35 cellular contexts compared by ENCODE assay signal in genomic region chr3:193992638-193993037, GRCh38.
"Had no signal": no experiment of that assay in that cellular context is flagged by ENCODE, and none has a peak within 500 bp of the region (broad histone marks: within the 10 kb centered on the region; RNA-seq: fewer than 3 reads in every experiment).

No MANE protein-coding gene starts in this region.

- H3K9me3 Mint-ChIP-seq: activated CD8-positive, alpha-beta T cell treated with anti-CD3 and anti-CD28 coated beads for 36 hours; activated naive CD4-positive, alpha-beta T cell treated with anti-CD3 and anti-CD28 coated beads, Interleukin-2, amount 50 U/mL, for 72 hours; activated naive CD8-positive, alpha-beta T cell treated with anti-CD3 and anti-CD28 coated beads for 36 hours; activated T-cell treated with anti-CD3 and anti-CD28 coated beads, Interleukin-2, amount 50 U/mL, for 4 hours; activated T-cell treated with anti-CD3 and anti-CD28 coated beads, Interleukin-2, amount 50 U/mL, for 72 hours; activated T-helper 1 cell treated with anti-CD3 and anti-CD28 coated beads, Interleukin-12 subunit alpha, Interleukin-12 subunit beta, Interleukin-2, Interleukin-4 antibody, amounts not matched to agents 30 ng/mL and 10 ng/mL and 1 ng/mL, durations not matched to agents 14 hours and 24 hours and 36 hours; activated T-helper 17 cell treated with anti-CD3 and anti-CD28 coated beads, Interleukin-2, amount 50 U/mL, for 72 hours; T-helper 1 cell treated with Interleukin-12 subunit alpha and Interleukin-12 subunit beta and Interleukin-4 antibody, amounts not matched to agents 30 μg/mL and 1 μg/mL, for 36 hours; T-helper 2 cell treated with Interferon-gamma antibody and Interleukin-4, amounts not matched to agents 5 μg/mL and 100 μg/mL, for 36 hours had no signal

- H3K36me3 ChIP-seq: adrenal gland, brain microvascular endothelial cell, breast epithelium had no signal

- H3K36me3 Mint-ChIP-seq: activated CD4-positive, alpha-beta memory T cell treated with anti-CD3 and anti-CD28 coated beads for 36 hours; activated naive CD8-positive, alpha-beta T cell treated with anti-CD3 and anti-CD28 coated beads for 36 hours had no signal

- ATAC-seq: activated CD8-positive, alpha-beta T cell treated with anti-CD3 and anti-CD28 coated beads for 36 hours; activated naive CD4-positive, alpha-beta T cell treated with anti-CD3 and anti-CD28 coated beads, Interleukin-2, amount 50 U/mL, for 72 hours; activated T-cell treated with anti-CD3 and anti-CD28 coated beads, Interleukin-2, amount 50 U/mL, for 4 hours; body of pancreas had no signal

- DNase-seq: activated B cell treated with CpG ODN at 0.5 μM for 24 hours; activated CD4-positive, alpha-beta memory T cell treated with anti-CD3 and anti-CD28 coated beads for 36 hours; activated CD4-positive, alpha-beta T cell treated with anti-CD3 and anti-CD28 coated beads for 4 hours; activated CD4-positive, alpha-beta T cell treated with anti-CD3 and anti-CD28 coated beads, Interleukin-2, amount 10 ng/mL, durations not matched to agents 24 days and 14 days; activated CD4-positive, alpha-beta T cell treated with anti-CD3 and anti-CD28 coated beads, Interleukin-2, amount 50 U/mL, for 1 hour; activated CD4-positive, alpha-beta T cell treated with anti-CD3 and anti-CD28 coated beads, Interleukin-2, amount 50 U/mL, for 4 hours; activated CD4-positive, CD25-positive, alpha-beta regulatory T cell treated with anti-CD3 and anti-CD28 coated beads, Interleukin-2, amount 50 U/mL, for 72 hours; activated CD8-positive, alpha-beta memory T cell treated with anti-CD3 and anti-CD28 coated beads, Interleukin-2, amount 50 U/mL, for 4 hours; activated CD8-positive, alpha-beta T cell treated with anti-CD3 and anti-CD28 coated beads for 36 hours; activated effector memory CD4-positive, alpha-beta T cell treated with anti-CD3 and anti-CD28 coated beads, Interleukin-2, amount 50 U/mL, for 16 hours; activated gamma-delta T cell treated with Interleukin-2 at 50 U/mL for 16 hours; activated naive CD4-positive, alpha-beta T cell; activated naive CD4-positive, alpha-beta T cell treated with anti-CD3 and anti-CD28 coated beads for 36 hours; activated naive CD4-positive, alpha-beta T cell treated with anti-CD3 and anti-CD28 coated beads, Interleukin-2, amount 50 U/mL, for 16 hours; activated naive CD8-positive, alpha-beta T cell treated with anti-CD3 and anti-CD28 coated beads for 36 hours; activated T-cell treated with anti-CD3 and anti-CD28 coated beads for 4 hours; activated T-cell treated with anti-CD3 and anti-CD28 coated beads, Interleukin-2, amount 50 U/mL, for 1 hour; activated T-cell treated with anti-CD3 and anti-CD28 coated beads, Interleukin-2, amount 50 U/mL, for 4 hours; activated T-cell treated with anti-CD3 and anti-CD28 coated beads, Interleukin-2, amount 50 U/mL, for 72 hours; adrenal gland; amniotic stem cell; aorta; body of pancreas; brain microvascular endothelial cell; central memory CD4-positive, alpha-beta T cell; T-helper 1 cell; T-helper 2 cell; T-helper 9 cell had no signal

- H3K27me3 ChIP-seq: adrenal gland, body of pancreas, breast epithelium had no signal

- H3K4me1 ChIP-seq: adrenal gland, breast epithelium had no signal

- H3K4me3 Mint-ChIP-seq: activated B cell treated with CpG ODN at 0.5 μM for 24 hours; activated CD4-positive, alpha-beta memory T cell treated with anti-CD3 and anti-CD28 coated beads for 36 hours; activated CD4-positive, alpha-beta T cell treated with anti-CD3 and anti-CD28 coated beads, Interleukin-2, amount 10 ng/mL, durations not matched to agents 24 days and 14 days; activated CD8-positive, alpha-beta T cell treated with anti-CD3 and anti-CD28 coated beads for 36 hours; activated naive CD4-positive, alpha-beta T cell treated with anti-CD3 and anti-CD28 coated beads for 36 hours; activated naive CD8-positive, alpha-beta T cell treated with anti-CD3 and anti-CD28 coated beads for 36 hours; activated T-cell treated with anti-CD3 and anti-CD28 coated beads, Interleukin-2, amount 50 U/mL, for 4 hours; activated T-cell treated with anti-CD3 and anti-CD28 coated beads, Interleukin-2, amount 50 U/mL, for 72 hours; activated T-helper 1 cell treated with anti-CD3 and anti-CD28 coated beads, Interleukin-12 subunit alpha, Interleukin-12 subunit beta, Interleukin-2, Interleukin-4 antibody, amounts not matched to agents 30 ng/mL and 10 ng/mL and 1 ng/mL, durations not matched to agents 14 hours and 24 hours and 36 hours; activated T-helper 17 cell treated with anti-CD3 and anti-CD28 coated beads, Interleukin-2, amount 50 U/mL, for 72 hours; T-helper 1 cell treated with Interleukin-12 subunit alpha and Interleukin-12 subunit beta and Interleukin-4 antibody, amounts not matched to agents 30 μg/mL and 1 μg/mL, for 36 hours; T-helper 2 cell treated with Interferon-gamma antibody and Interleukin-4, amounts not matched to agents 5 μg/mL and 100 μg/mL, for 36 hours had no signal

- H3K4me1 Mint-ChIP-seq: activated B cell treated with CpG ODN at 0.5 μM for 24 hours; activated CD4-positive, alpha-beta T cell treated with anti-CD3 and anti-CD28 coated beads, Interleukin-2, amount 10 ng/mL, durations not matched to agents 24 days and 14 days; activated naive CD8-positive, alpha-beta T cell treated with anti-CD3 and anti-CD28 coated beads for 36 hours; activated T-helper 17 cell treated with anti-CD3 and anti-CD28 coated beads, Interleukin-2, amount 50 U/mL, for 72 hours had no signal

- H3K4me3 ChIP-seq: adrenal gland, body of pancreas, breast epithelium had no signal

- H3K27ac Mint-ChIP-seq: activated B cell treated with CpG ODN at 0.5 μM for 24 hours; activated CD4-positive, alpha-beta memory T cell treated with anti-CD3 and anti-CD28 coated beads for 36 hours; activated CD4-positive, alpha-beta T cell treated with anti-CD3 and anti-CD28 coated beads, Interleukin-2, amount 10 ng/mL, durations not matched to agents 24 days and 14 days; activated CD8-positive, alpha-beta T cell treated with anti-CD3 and anti-CD28 coated beads for 36 hours; activated naive CD4-positive, alpha-beta T cell treated with anti-CD3 and anti-CD28 coated beads for 36 hours; activated naive CD4-positive, alpha-beta T cell treated with anti-CD3 and anti-CD28 coated beads, Interleukin-2, amount 50 U/mL, for 72 hours; activated naive CD8-positive, alpha-beta T cell treated with anti-CD3 and anti-CD28 coated beads for 36 hours; activated T-cell treated with anti-CD3 and anti-CD28 coated beads, Interleukin-2, amount 50 U/mL, for 72 hours; activated T-helper 1 cell treated with anti-CD3 and anti-CD28 coated beads, Interleukin-12 subunit alpha, Interleukin-12 subunit beta, Interleukin-2, Interleukin-4 antibody, amounts not matched to agents 30 ng/mL and 10 ng/mL and 1 ng/mL, durations not matched to agents 14 hours and 24 hours and 36 hours; activated T-helper 17 cell treated with anti-CD3 and anti-CD28 coated beads, Interleukin-2, amount 50 U/mL, for 72 hours; T-helper 1 cell treated with Interleukin-12 subunit alpha and Interleukin-12 subunit beta and Interleukin-4 antibody, amounts not matched to agents 30 μg/mL and 1 μg/mL, for 36 hours; T-helper 2 cell treated with Interferon-gamma antibody and Interleukin-4, amounts not matched to agents 5 μg/mL and 100 μg/mL, for 36 hours had no signal

- H3K27ac ChIP-seq: adrenal gland, body of pancreas, brain microvascular endothelial cell, breast epithelium, VCaP had no signal

- H3K9me3 ChIP-seq: adrenal gland, body of pancreas, breast epithelium had no signal
